In the genomic region with DNA sequence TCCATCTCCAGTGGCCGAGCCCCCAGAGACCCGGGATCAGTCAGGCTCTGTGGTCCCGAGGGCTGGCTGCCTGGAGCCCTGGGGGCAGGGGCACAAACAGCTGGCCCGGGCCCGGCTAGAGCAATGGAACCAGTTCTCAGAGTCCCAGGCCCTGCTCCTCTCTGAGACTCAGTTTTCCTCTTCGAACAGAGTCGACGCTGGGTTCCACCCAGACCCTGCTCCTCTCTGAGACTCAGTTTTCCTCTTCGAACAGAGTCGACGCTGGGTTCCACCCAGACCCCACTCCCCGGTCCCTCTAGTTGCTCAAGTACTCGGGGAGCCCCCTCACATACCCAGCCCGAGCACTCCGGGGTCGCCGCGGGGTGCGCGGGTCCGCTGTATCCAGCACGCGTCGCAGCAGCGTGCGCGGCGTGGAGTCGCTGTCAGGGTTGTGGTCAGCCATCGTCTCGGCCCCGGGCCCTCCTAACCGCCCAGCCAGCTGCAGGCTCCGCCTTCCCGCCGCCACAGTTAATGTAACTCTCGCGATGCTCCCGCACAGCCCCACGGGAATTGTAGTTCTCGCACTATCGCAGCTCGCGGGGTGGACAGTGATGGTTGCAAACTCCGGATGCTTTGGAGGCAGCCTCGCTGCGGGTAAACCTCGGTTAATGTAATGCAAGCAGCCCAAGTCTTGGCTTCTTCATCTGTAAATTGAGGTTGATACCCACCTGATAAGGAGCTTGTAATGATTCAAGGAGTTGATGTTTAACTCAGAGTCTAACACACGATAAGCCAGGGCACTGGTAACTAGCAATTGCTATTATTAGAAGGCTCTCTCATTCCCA, we compare ENCODE assay signal across 1 cellular context.
TF ChIP-seq lines count a peak whose summit lies in the region.

No MANE protein-coding gene starts in this region.

TF ChIP-seq in HepG2, 621 proteins besides CTCF, POLR2A, EP300 and RAD21 (continued from another document and continues in another):
- TF ChIP-seq, protein P1, sequence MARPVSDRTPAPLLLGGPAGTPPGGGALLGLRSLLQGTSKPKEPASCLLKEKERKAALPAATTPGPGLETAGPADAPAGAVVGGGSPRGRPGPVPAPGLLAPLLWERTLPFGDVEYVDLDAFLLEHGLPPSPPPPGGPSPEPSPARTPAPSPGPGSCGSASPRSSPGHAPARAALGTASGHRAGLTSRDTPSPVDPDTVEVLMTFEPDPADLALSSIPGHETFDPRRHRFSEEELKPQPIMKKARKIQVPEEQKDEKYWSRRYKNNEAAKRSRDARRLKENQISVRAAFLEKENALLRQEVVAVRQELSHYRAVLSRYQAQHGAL (CRISPR knock-in tag; IDR thresholded peaks at IDR 0.05; ENCODE audit: not compliant biosample characterization): no peak
- no peak; the same call in 1 of the 2 replicates for TF ChIP-seq FOXC1 (CRISPR knock-in tag; IDR thresholded peaks at IDR 0.05; ENCODE audit: borderline replicate concordance)
- TF ChIP-seq, protein P2, sequence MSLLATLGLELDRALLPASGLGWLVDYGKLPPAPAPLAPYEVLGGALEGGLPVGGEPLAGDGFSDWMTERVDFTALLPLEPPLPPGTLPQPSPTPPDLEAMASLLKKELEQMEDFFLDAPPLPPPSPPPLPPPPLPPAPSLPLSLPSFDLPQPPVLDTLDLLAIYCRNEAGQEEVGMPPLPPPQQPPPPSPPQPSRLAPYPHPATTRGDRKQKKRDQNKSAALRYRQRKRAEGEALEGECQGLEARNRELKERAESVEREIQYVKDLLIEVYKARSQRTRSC (CRISPR knock-in tag; IDR thresholded peaks at IDR 0.05; ENCODE audit: low read depth): peak; percentile 49; the same call in 1 of the 2 replicates
- TF ChIP-seq, protein P3, sequence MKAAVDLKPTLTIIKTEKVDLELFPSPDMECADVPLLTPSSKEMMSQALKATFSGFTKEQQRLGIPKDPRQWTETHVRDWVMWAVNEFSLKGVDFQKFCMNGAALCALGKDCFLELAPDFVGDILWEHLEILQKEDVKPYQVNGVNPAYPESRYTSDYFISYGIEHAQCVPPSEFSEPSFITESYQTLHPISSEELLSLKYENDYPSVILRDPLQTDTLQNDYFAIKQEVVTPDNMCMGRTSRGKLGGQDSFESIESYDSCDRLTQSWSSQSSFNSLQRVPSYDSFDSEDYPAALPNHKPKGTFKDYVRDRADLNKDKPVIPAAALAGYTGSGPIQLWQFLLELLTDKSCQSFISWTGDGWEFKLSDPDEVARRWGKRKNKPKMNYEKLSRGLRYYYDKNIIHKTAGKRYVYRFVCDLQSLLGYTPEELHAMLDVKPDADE (CRISPR knock-in tag; IDR thresholded peaks at IDR 0.05): no peak
- TF ChIP-seq BRD4 (CRISPR knock-in tag; IDR thresholded peaks at IDR 0.05): peak; percentile 94; the same call in 1 of the 2 replicates
- no peak for TF ChIP-seq SP140L (CRISPR knock-in tag; IDR thresholded peaks at IDR 0.05; ENCODE audit: borderline replicate concordance)
- no peak for TF ChIP-seq ZNF577 (CRISPR knock-in tag; IDR thresholded peaks at IDR 0.05; ENCODE audit: borderline replicate concordance, low read depth)
- no peak for TF ChIP-seq TBX3 (IDR thresholded peaks at IDR 0.05; ENCODE audit: borderline replicate concordance)
- TF ChIP-seq KLF16 (CRISPR knock-in tag; IDR thresholded peaks at IDR 0.05): peak; percentile 30 to 89; a peak in 1 of 4 replicates
- TF ChIP-seq HMG20A (CRISPR knock-in tag; IDR thresholded peaks at IDR 0.05; ENCODE audit: borderline replicate concordance): no peak; the same call in 1 of the 2 replicates
- TF ChIP-seq ZNF607 (CRISPR knock-in tag; IDR thresholded peaks at IDR 0.05; ENCODE audit: borderline replicate concordance): peak; percentile 96
- TF ChIP-seq SOX5 (CRISPR knock-in tag; IDR thresholded peaks at IDR 0.05; ENCODE audit: borderline replicate concordance): peak; percentile 50; the same call in 1 of the 2 replicates
- TF ChIP-seq, protein P4, sequence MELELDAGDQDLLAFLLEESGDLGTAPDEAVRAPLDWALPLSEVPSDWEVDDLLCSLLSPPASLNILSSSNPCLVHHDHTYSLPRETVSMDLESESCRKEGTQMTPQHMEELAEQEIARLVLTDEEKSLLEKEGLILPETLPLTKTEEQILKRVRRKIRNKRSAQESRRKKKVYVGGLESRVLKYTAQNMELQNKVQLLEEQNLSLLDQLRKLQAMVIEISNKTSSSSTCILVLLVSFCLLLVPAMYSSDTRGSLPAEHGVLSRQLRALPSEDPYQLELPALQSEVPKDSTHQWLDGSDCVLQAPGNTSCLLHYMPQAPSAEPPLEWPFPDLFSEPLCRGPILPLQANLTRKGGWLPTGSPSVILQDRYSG (CRISPR knock-in tag; IDR thresholded peaks at IDR 0.05): no peak
- peak; percentile 71; the same call in 1 of the 2 replicates for TF ChIP-seq ZBTB42 (CRISPR knock-in tag; IDR thresholded peaks at IDR 0.05)
- TF ChIP-seq, protein P5, sequence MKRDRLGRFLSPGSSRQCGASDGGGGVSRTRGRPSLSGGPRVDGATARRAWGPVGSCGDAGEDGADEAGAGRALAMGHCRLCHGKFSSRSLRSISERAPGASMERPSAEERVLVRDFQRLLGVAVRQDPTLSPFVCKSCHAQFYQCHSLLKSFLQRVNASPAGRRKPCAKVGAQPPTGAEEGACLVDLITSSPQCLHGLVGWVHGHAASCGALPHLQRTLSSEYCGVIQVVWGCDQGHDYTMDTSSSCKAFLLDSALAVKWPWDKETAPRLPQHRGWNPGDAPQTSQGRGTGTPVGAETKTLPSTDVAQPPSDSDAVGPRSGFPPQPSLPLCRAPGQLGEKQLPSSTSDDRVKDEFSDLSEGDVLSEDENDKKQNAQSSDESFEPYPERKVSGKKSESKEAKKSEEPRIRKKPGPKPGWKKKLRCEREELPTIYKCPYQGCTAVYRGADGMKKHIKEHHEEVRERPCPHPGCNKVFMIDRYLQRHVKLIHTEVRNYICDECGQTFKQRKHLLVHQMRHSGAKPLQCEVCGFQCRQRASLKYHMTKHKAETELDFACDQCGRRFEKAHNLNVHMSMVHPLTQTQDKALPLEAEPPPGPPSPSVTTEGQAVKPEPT (CRISPR knock-in tag; IDR thresholded peaks at IDR 0.05; ENCODE audit: low read depth): no peak
- TF ChIP-seq, protein P6, sequence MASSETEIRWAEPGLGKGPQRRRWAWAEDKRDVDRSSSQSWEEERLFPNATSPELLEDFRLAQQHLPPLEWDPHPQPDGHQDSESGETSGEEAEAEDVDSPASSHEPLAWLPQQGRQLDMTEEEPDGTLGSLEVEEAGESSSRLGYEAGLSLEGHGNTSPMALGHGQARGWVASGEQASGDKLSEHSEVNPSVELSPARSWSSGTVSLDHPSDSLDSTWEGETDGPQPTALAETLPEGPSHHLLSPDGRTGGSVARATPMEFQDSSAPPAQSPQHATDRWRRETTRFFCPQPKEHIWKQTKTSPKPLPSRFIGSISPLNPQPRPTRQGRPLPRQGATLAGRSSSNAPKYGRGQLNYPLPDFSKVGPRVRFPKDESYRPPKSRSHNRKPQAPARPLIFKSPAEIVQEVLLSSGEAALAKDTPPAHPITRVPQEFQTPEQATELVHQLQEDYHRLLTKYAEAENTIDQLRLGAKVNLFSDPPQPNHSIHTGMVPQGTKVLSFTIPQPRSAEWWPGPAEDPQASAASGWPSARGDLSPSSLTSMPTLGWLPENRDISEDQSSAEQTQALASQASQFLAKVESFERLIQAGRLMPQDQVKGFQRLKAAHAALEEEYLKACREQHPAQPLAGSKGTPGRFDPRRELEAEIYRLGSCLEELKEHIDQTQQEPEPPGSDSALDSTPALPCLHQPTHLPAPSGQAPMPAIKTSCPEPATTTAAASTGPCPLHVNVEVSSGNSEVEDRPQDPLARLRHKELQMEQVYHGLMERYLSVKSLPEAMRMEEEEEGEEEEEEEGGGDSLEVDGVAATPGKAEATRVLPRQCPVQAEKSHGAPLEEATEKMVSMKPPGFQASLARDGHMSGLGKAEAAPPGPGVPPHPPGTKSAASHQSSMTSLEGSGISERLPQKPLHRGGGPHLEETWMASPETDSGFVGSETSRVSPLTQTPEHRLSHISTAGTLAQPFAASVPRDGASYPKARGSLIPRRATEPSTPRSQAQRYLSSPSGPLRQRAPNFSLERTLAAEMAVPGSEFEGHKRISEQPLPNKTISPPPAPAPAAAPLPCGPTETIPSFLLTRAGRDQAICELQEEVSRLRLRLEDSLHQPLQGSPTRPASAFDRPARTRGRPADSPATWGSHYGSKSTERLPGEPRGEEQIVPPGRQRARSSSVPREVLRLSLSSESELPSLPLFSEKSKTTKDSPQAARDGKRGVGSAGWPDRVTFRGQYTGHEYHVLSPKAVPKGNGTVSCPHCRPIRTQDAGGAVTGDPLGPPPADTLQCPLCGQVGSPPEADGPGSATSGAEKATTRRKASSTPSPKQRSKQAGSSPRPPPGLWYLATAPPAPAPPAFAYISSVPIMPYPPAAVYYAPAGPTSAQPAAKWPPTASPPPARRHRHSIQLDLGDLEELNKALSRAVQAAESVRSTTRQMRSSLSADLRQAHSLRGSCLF (CRISPR knock-in tag; IDR thresholded peaks at IDR 0.05; ENCODE audit: borderline replicate concordance): no peak
- TF ChIP-seq, protein P7, sequence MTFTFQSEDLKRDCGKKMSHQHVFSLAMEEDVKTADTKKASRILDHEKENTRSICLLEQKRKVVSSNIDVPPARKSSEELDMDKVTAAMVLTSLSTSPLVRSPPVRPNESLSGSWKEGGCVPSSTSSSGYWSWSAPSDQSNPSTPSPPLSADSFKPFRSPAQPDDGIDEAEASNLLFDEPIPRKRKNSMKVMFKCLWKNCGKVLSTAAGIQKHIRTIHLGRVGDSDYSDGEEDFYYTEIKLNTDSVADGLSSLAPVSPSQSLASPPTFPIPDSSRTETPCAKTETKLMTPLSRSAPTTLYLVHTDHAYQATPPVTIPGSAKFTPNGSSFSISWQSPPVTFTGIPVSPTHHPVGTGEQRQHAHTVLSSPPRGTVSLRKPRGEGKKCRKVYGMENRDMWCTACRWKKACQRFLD (CRISPR knock-in tag; IDR thresholded peaks at IDR 0.05; ENCODE audit: borderline replicate concordance): peak; percentile 69; the same call in 1 of the 2 replicates
- TF ChIP-seq, protein P8, sequence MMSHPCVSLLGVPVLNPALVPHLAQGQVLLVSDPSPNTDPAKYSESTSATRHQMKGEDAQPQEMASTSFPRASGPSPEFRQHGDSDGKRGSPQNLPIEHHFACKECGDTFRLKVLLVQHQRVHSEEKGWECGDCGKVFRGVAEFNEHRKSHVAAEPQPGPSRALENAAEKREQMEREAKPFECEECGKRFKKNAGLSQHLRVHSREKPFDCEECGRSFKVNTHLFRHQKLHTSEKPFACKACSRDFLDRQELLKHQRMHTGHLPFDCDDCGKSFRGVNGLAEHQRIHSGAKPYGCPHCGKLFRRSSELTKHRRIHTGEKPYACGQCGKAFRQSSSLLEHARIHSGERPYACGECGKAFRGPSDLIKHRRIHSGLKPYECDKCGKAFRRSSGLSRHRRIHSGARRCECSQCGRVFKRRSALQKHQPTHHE (CRISPR knock-in tag; IDR thresholded peaks at IDR 0.05; ENCODE audit: borderline replicate concordance): 0 out of 2 replicates have a peak, but pooled peaks have one; percentile 45
- TF ChIP-seq, protein P9, sequence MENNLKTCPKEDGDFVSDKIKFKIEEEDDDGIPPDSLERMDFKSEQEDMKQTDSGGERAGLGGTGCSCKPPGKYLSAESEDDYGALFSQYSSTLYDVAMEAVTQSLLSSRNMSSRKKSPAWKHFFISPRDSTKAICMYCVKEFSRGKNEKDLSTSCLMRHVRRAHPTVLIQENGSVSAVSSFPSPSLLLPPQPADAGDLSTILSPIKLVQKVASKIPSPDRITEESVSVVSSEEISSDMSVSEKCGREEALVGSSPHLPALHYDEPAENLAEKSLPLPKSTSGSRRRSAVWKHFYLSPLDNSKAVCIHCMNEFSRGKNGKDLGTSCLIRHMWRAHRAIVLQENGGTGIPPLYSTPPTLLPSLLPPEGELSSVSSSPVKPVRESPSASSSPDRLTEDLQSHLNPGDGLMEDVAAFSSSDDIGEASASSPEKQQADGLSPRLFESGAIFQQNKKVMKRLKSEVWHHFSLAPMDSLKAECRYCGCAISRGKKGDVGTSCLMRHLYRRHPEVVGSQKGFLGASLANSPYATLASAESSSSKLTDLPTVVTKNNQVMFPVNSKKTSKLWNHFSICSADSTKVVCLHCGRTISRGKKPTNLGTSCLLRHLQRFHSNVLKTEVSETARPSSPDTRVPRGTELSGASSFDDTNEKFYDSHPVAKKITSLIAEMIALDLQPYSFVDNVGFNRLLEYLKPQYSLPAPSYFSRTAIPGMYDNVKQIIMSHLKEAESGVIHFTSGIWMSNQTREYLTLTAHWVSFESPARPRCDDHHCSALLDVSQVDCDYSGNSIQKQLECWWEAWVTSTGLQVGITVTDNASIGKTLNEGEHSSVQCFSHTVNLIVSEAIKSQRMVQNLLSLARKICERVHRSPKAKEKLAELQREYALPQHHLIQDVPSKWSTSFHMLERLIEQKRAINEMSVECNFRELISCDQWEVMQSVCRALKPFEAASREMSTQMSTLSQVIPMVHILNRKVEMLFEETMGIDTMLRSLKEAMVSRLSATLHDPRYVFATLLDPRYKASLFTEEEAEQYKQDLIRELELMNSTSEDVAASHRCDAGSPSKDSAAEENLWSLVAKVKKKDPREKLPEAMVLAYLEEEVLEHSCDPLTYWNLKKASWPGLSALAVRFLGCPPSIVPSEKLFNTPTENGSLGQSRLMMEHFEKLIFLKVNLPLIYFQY (CRISPR knock-in tag; IDR thresholded peaks at IDR 0.05; ENCODE audit: borderline replicate concordance): no peak
- TF ChIP-seq ZNF12 (CRISPR knock-in tag; IDR thresholded peaks at IDR 0.05): no peak
- TF ChIP-seq, protein P10, sequence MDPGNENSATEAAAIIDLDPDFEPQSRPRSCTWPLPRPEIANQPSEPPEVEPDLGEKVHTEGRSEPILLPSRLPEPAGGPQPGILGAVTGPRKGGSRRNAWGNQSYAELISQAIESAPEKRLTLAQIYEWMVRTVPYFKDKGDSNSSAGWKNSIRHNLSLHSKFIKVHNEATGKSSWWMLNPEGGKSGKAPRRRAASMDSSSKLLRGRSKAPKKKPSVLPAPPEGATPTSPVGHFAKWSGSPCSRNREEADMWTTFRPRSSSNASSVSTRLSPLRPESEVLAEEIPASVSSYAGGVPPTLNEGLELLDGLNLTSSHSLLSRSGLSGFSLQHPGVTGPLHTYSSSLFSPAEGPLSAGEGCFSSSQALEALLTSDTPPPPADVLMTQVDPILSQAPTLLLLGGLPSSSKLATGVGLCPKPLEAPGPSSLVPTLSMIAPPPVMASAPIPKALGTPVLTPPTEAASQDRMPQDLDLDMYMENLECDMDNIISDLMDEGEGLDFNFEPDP (CRISPR knock-in tag; conservative IDR thresholded peaks at IDR 0.05): no peak
- TF ChIP-seq ZZZ3 (CRISPR knock-in tag; IDR thresholded peaks at IDR 0.05; ENCODE audit: borderline replicate concordance): peak; percentile 64; the same call in 1 of the 2 replicates
- no peak for TF ChIP-seq ZNF530 (CRISPR knock-in tag; IDR thresholded peaks at IDR 0.05; ENCODE audit: low read depth)
- TF ChIP-seq, protein P11, sequence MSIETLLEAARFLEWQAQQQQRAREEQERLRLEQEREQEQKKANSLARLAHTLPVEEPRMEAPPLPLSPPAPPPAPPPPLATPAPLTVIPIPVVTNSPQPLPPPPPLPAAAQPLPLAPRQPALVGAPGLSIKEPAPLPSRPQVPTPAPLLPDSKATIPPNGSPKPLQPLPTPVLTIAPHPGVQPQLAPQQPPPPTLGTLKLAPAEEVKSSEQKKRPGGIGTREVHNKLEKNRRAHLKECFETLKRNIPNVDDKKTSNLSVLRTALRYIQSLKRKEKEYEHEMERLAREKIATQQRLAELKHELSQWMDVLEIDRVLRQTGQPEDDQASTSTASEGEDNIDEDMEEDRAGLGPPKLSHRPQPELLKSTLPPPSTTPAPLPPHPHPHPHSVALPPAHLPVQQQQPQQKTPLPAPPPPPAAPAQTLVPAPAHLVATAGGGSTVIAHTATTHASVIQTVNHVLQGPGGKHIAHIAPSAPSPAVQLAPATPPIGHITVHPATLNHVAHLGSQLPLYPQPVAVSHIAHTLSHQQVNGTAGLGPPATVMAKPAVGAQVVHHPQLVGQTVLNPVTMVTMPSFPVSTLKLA (IDR thresholded peaks at IDR 0.05): peak; percentile 21; the same call in 1 of the 2 replicates
- TF ChIP-seq ZNF629 (CRISPR knock-in tag; conservative IDR thresholded peaks at IDR 0.05): peak; percentile 67
- 0 out of 2 replicates have a peak, but pooled peaks have one; percentile 56 for TF ChIP-seq ZNF446 (CRISPR knock-in tag; IDR thresholded peaks at IDR 0.05)
